ENCODE assay signal across 11 cellular contexts in genomic region chr5:77893225-77893860, GRCh38.
DNase-seq lines count a peak whose midpoint lies in the region; ATAC-seq and TF ChIP-seq lines count a peak whose summit lies in the region.
"Had no signal": no experiment of that assay in that cellular context is flagged by ENCODE, and none has a peak within 500 bp of the region (broad histone marks: within the 10 kb centered on the region; RNA-seq: fewer than 3 reads in every experiment).

No MANE protein-coding gene starts in this region.

- no peak overlapping the region for H3K4me3 ChIP-seq in SJSA1
- H3K4me3 ChIP-seq in fibroblast of the aortic adventitia (ENCODE audit: low read depth, low read length), result no peak overlapping the region
- no peak overlapping the region for H3K4me3 ChIP-seq in skeletal muscle tissue (ENCODE audit: low read length in 3 of 3)
- H3K4me3 ChIP-seq: SK-N-MC had no signal

- H3K9ac ChIP-seq in skeletal muscle tissue (ENCODE audit: low read depth in 1 of 3, low read length in 3 of 3), result no peak overlapping the region

- H3K36me3 ChIP-seq in SJSA1 (no peaks in the 10 kb centered on the region), skeletal muscle tissue (ENCODE audit: control insufficient read depth in 3 of 3, insufficient read depth in 3 of 3, low read length in 3 of 3) (no peaks in the 10 kb centered on the region)

- peaks cover 30% of the 10 kb centered on the region for H3K4me1 ChIP-seq in SJSA1 (replicated peaks)
- H3K4me1 ChIP-seq in skeletal muscle tissue (ENCODE audit: control insufficient read depth in 3 of 3, insufficient read depth in 3 of 3, low read length in 3 of 3), result no peaks in the 10 kb centered on the region

- DNase-seq in DMS53 (lab: John Stamatoyannopoulos, UW) (peak; percentile 55), DMS53 treated with DMSO at 0.1 percent for 48 hours (lab: John Stamatoyannopoulos, UW; ENCODE audit: unreplicated experiment) (no peak), SJSA1 (ENCODE audit: low read depth in 1 of 2, low spot score in 2 of 2) (peak; percentile 91 to 92), fibroblast of the aortic adventitia (ENCODE audit: low read depth) (peak; percentile 96), NCI-H128 (lab: John Stamatoyannopoulos, UW; ENCODE audit: unreplicated experiment) (no peak), NCI-H1105 (lab: John Stamatoyannopoulos, UW) (no peak)
- DNase-seq: H7 had no signal

- H3K27me3 ChIP-seq in SJSA1 (replicated peaks) (no peaks in the 10 kb centered on the region), skeletal muscle tissue (ENCODE audit: control insufficient read depth in 3 of 3, insufficient read depth in 3 of 3, low read length in 3 of 3) (no peaks in the 10 kb centered on the region)

- H3K9me3 ChIP-seq in SJSA1 (replicated peaks) (no peaks in the 10 kb centered on the region), skeletal muscle tissue (ENCODE audit: control insufficient read depth in 3 of 3, low read length in 3 of 3) (no peaks in the 10 kb centered on the region)

- H3K27ac ChIP-seq in SJSA1 (peak overlapping the region; percentile 76), skeletal muscle tissue (ENCODE audit: low read depth, low read length) (peak overlapping the region; percentile 12)
- H3K27ac ChIP-seq: SK-N-MC had no signal

- TF ChIP-seq CTCF in fibroblast of the aortic adventitia (IDR thresholded peaks at IDR 0.05; ENCODE audit: insufficient read depth, low read length), result no peak

- no peak for ATAC-seq in GM18909 (IDR thresholded peaks at IDR 0.05; ENCODE audit: poor library complexity, unreplicated experiment)
- ATAC-seq: sciatic nerve had no signal

Comparison
In these comparisons a context has a peak if more than half of its experiments do, and no peak if none do; other contexts are left out.
1. DNase-seq: peak in DMS53 (single experiment), SJSA1 (2 of 2) and fibroblast of the aortic adventitia (single experiment); none in DMS53 treated with DMSO at 0.1 percent for 48 hours (single experiment), NCI-H128 (single experiment) and NCI-H1105 (single experiment).